ENCODE assay signal across 8 cellular contexts in the genomic region with DNA sequence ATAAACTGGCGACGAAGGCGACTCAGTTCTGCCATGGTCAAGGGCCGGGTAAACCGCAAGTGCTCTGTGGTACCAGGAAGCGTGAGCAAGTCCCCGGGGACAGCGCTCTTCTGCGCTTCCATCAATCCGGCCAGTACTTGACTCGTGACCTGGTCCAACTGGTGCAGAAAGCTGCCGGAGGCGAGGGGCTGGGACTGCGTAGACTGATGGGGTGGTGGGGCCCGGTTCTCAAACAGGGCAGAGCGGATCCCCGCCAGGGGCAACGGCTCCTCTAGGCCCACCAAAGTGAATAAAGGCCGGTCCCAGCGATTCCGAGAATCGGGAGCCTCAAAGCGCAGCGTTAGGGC. TPM values are rescaled to one million over a fixed set of nuclear protein-coding genes. Genes with fewer than 3 reads are reported as not detected.
A peak's percentile ranks its signal among the peaks of the same experiment; 100 is the strongest.
DNase-seq lines count a peak whose midpoint lies in the region; ATAC-seq and TF ChIP-seq lines count a peak whose summit lies in the region.

No MANE protein-coding gene starts in this region.

- CTCF ChIA-PET in CD8-positive, alpha-beta memory T cell (lab: Charles Lee): interaction anchor here (0.9 to 1.4 kb wide), 3 partner anchors 22 to 153 kb away, joined by 3 to 5 read pairs (median 3); a partner anchor contains a TSS

- TF ChIP-seq CTCF in osteoblast (IDR thresholded peaks at IDR 0.05; ENCODE audit: extremely low read depth, low read depth, low read length): no peak

- H3K4me1 ChIP-seq in CD8-positive, alpha-beta memory T cell (ENCODE audit: insufficient read depth, low read length): peaks cover 30% of the 10 kb centered on the region
- peaks cover 19% of the 10 kb centered on the region for H3K4me1 ChIP-seq in osteoblast (ENCODE audit: insufficient read depth, low read length)

- H3K4me3 Mint-ChIP-seq in CD8-positive, alpha-beta memory T cell: peak overlapping the region; percentile 93 to 99 (median 93)
- H3K4me3 Mint-ChIP-seq in activated T-helper 17 cell treated with anti-CD3 and anti-CD28 coated beads, Interleukin-2, amount 50 U/mL, for 72 hours: peak overlapping the region; percentile 87

- H3K4me3 ChIP-seq in CD8-positive, alpha-beta memory T cell (ENCODE audit: low read length): peak overlapping the region; percentile 74
- peak overlapping the region; percentile 92 for H3K4me3 ChIP-seq in osteoblast (ENCODE audit: insufficient read depth, low read length)

- POLR2A ChIA-PET in CD8-positive, alpha-beta memory T cell (lab: Charles Lee): interaction anchor here (0.5 to 1.7 kb wide), 4 partner anchors 20 to 372 kb away, joined by 4 to 23 read pairs (median 5); a partner anchor contains a TSS

- no peaks in the 10 kb centered on the region for H3K36me3 ChIP-seq in CD8-positive, alpha-beta memory T cell (ENCODE audit: insufficient read depth, low read length)
- peaks cover 26% of the 10 kb centered on the region for H3K36me3 ChIP-seq in KOPT-K1 (ENCODE audit: insufficient read depth, low read length)
- H3K36me3 ChIP-seq in osteoblast (ENCODE audit: insufficient read depth, low read length): no peaks in the 10 kb centered on the region

- peaks cover 0 to 49% (median 12%) of the 10 kb centered on the region in 3 donors for H3K36me3 Mint-ChIP-seq in CD8-positive, alpha-beta memory T cell
- H3K36me3 Mint-ChIP-seq in activated T-helper 17 cell treated with anti-CD3 and anti-CD28 coated beads, Interleukin-2, amount 50 U/mL, for 72 hours (ENCODE audit: low read depth): peaks cover 59% of the 10 kb centered on the region

- H3K9me3 Mint-ChIP-seq in CD8-positive, alpha-beta memory T cell: no peaks in the 10 kb centered on the region
- no peaks in the 10 kb centered on the region for H3K9me3 Mint-ChIP-seq in activated T-helper 17 cell treated with anti-CD3 and anti-CD28 coated beads, Interleukin-2, amount 50 U/mL, for 72 hours

- H3K27me3 Mint-ChIP-seq in CD8-positive, alpha-beta memory T cell: peaks cover 0 to 3% of the 10 kb centered on the region in 2 donors
- no peaks in the 10 kb centered on the region for H3K27me3 Mint-ChIP-seq in activated T-helper 17 cell treated with anti-CD3 and anti-CD28 coated beads, Interleukin-2, amount 50 U/mL, for 72 hours

- H3K27ac ChIP-seq in CD8-positive, alpha-beta memory T cell (ENCODE audit: low read depth, low read length): peak overlapping the region; percentile 91
- peak overlapping the region; percentile 75 for H3K27ac ChIP-seq in KOPT-K1 (ENCODE audit: low read depth, low read length, poor library complexity, severe bottlenecking)
- H3K27ac ChIP-seq in osteoblast (ENCODE audit: low read depth, low read length): peak overlapping the region; percentile 96

- peak overlapping the region; percentile 96 for H2AFZ ChIP-seq in osteoblast (ENCODE audit: low read length)

- peak in 1 of 5 donors; percentile 48 for DNase-seq in CD8-positive, alpha-beta memory T cell
- DNase-seq in glomerular visceral epithelial cell (ENCODE audit: extremely low spot score): peak; percentile 49
- DNase-seq in osteoblast (ENCODE audit: insufficient read length, low spot score, missing footprints): peak; percentile 75

- peak overlapping the region; percentile 90 to 98 (median 96) for H3K27ac Mint-ChIP-seq in CD8-positive, alpha-beta memory T cell
- H3K27ac Mint-ChIP-seq in activated T-helper 17 cell treated with anti-CD3 and anti-CD28 coated beads, Interleukin-2, amount 50 U/mL, for 72 hours: peak overlapping the region; percentile 96

- H4K20me1 ChIP-seq in osteoblast (ENCODE audit: insufficient read depth, low read length): peaks cover 11% of the 10 kb centered on the region

- H3K4me1 Mint-ChIP-seq in CD8-positive, alpha-beta memory T cell: peaks cover 37 to 49% (median 47%) of the 10 kb centered on the region in 3 donors
- peaks cover 25% of the 10 kb centered on the region for H3K4me1 Mint-ChIP-seq in activated T-helper 17 cell treated with anti-CD3 and anti-CD28 coated beads, Interleukin-2, amount 50 U/mL, for 72 hours

- peaks cover 36% of the 10 kb centered on the region for H3K79me2 ChIP-seq in osteoblast (ENCODE audit: insufficient read depth, low read length)

- no peaks in the 10 kb centered on the region for H3K27me3 ChIP-seq in CD8-positive, alpha-beta memory T cell (ENCODE audit: insufficient read depth, low read length, poor library complexity, severe bottlenecking)
- no peaks in the 10 kb centered on the region for H3K27me3 ChIP-seq in osteoblast (ENCODE audit: insufficient read depth, low read length)

- peak overlapping the region; percentile 100 for H3K4me2 ChIP-seq in osteoblast (ENCODE audit: insufficient read depth, low read length)

- peak; percentile 35 for ATAC-seq in GM19397 (IDR thresholded peaks at IDR 0.05; ENCODE audit: unreplicated experiment)
- peak; percentile 31 for ATAC-seq in activated T-helper 17 cell treated with anti-CD3 and anti-CD28 coated beads, Interleukin-2, amount 50 U/mL, for 72 hours (replicated peaks)
- no peak for ATAC-seq in GM18519 (IDR thresholded peaks at IDR 0.05; ENCODE audit: low FRiP score, unreplicated experiment)
- ATAC-seq in GM18868 (IDR thresholded peaks at IDR 0.05; ENCODE audit: unreplicated experiment): no peak

- H3K9me3 ChIP-seq in CD8-positive, alpha-beta memory T cell (ENCODE audit: low read length): no peaks in the 10 kb centered on the region
- H3K9me3 ChIP-seq in KOPT-K1 (ENCODE audit: insufficient read depth, low read length, poor library complexity, severe bottlenecking): no peaks in the 10 kb centered on the region
- H3K9me3 ChIP-seq in osteoblast (ENCODE audit: low read depth, low read length): no peaks in the 10 kb centered on the region

RNA-seq across cellular contexts. Expression of a gene that starts 0.9 kb away (rescaled TPM):
- 10 to 100 TPM; 16.4 to 18.1 TPM for total RNA-seq in CD8-positive, alpha-beta memory T cell
- polyA plus RNA-seq in CD8-positive, alpha-beta memory T cell: 38.8 TPM
- total RNA-seq in activated T-helper 17 cell treated with anti-CD3 and anti-CD28 coated beads, Interleukin-2, amount 50 U/mL, for 72 hours: 10 to 100 TPM in 1 of 2 donors, 1 to 10 TPM in 1; 9.3 to 16.2 TPM
- total RNA-seq in osteoblast: 14.5 and 15.6 TPM in 2 replicates

RNA-seq across cellular contexts. Expression of a gene that starts 22.2 kb away (rescaled TPM):
- total RNA-seq in CD8-positive, alpha-beta memory T cell: 10 to 100 TPM; 29.9 to 34.7 TPM
- polyA plus RNA-seq in CD8-positive, alpha-beta memory T cell: 86.5 TPM
- total RNA-seq in activated T-helper 17 cell treated with anti-CD3 and anti-CD28 coated beads, Interleukin-2, amount 50 U/mL, for 72 hours: 10 to 100 TPM; 40.9 to 47.1 TPM
- 48.5 and 51.3 TPM in 2 replicates for total RNA-seq in osteoblast

RNA-seq across cellular contexts. Expression of a gene that starts 23.3 kb away (rescaled TPM):
- total RNA-seq in CD8-positive, alpha-beta memory T cell: 10 to 100 TPM; 31.8 to 32.4 TPM
- 55.0 TPM for polyA plus RNA-seq in CD8-positive, alpha-beta memory T cell
- total RNA-seq in activated T-helper 17 cell treated with anti-CD3 and anti-CD28 coated beads, Interleukin-2, amount 50 U/mL, for 72 hours: 10 to 100 TPM; 20.2 to 29.8 TPM
- total RNA-seq in osteoblast: 104 and 119 TPM in 2 replicates

RNA-seq across cellular contexts. Expression of a gene that starts 42.3 kb away (rescaled TPM):
- total RNA-seq in CD8-positive, alpha-beta memory T cell: under 1 TPM; 0.11 to 0.13 TPM
- 0.01 TPM for polyA plus RNA-seq in CD8-positive, alpha-beta memory T cell
- under 1 TPM; 0.26 TPM for total RNA-seq in activated T-helper 17 cell treated with anti-CD3 and anti-CD28 coated beads, Interleukin-2, amount 50 U/mL, for 72 hours
- 14.5 and 21.2 TPM in 2 replicates for total RNA-seq in osteoblast

Comparison
In these comparisons a context has a peak if more than half of its experiments do, and no peak if none do; other contexts are left out.
1. ATAC-seq: peak in GM19397 (single experiment) and activated T-helper 17 cell treated with anti-CD3 and anti-CD28 coated beads, Interleukin-2, amount 50 U/mL, for 72 hours (single experiment); none in GM18519 (single experiment) and GM18868 (single experiment).
2. Peak in every context shown above with its lines, with median percentiles within 50 percentile points of each other: H3K27ac ChIP-seq.